ENCODE assay signal across 24 cellular contexts in genomic region chr1:31443673-31444072, GRCh38.
"Had no signal": no experiment of that assay in that cellular context is flagged by ENCODE, and none has a peak within 500 bp of the region (broad histone marks: within the 10 kb centered on the region; RNA-seq: fewer than 3 reads in every experiment).

No MANE protein-coding gene starts in this region.

- H3K36me3 ChIP-seq: MG63, Peyer's patch, SJCRH30 had no signal

- ATAC-seq: Right ventricle myocardium inferior, SK-N-SH treated with all-trans-retinoic acid at 6 μM for 48 hours had no signal

- H3K9me3 ChIP-seq: MG63 had no signal

- H2AFZ ChIP-seq: PC-9 had no signal

- DNase-seq: IMR-90, Karpas-422, KG1, MG63, NCI-H1092, NCI-H1105 treated with DMSO at 0.1 percent for 48 hours, NCI-H1417 treated with DMSO at 0.1 percent for 48 hours, NCI-H187, NCI-H2029, NCI-H2081 treated with DMSO at 0.1 percent for 48 hours, NCI-H2171, NCI-H226, NCI-H446, NCI-H510A, NCI-H524 treated with DMSO at 0.1 percent for 48 hours, NCI-H69, NCI-H774, OCI-M1, PC-9, SHP77 treated with DMSO at 0.1 percent for 48 hours, SJCRH30 had no signal

- H3K4me3 ChIP-seq: MG63, PC-9, Peyer's patch, SJCRH30 had no signal

- H3K4me2 ChIP-seq: PC-9 had no signal

- H3K4me1 ChIP-seq: SJCRH30 had no signal

- H3K27ac ChIP-seq: PC-9, SJCRH30 had no signal

- H3K27me3 ChIP-seq: MG63, Peyer's patch had no signal
